ENCODE assay signal across 13 cellular contexts in genomic region chr9:136711219-136711648, GRCh38. TPM values are rescaled to one million over a fixed set of nuclear protein-coding genes. Genes with fewer than 3 reads are reported as not detected.
A peak's percentile ranks its signal among the peaks of the same experiment; 100 is the strongest.
DNase-seq lines count a peak whose midpoint lies in the region; ATAC-seq, FAIRE-seq and TF ChIP-seq lines count a peak whose summit lies in the region.
"Not testable (repeated sequence)": the region's sequence is repeated elsewhere in the genome, so short reads cannot be mapped to it uniquely, and the experiment has no call there.
"Had no signal": no experiment of that assay in that cellular context is flagged by ENCODE, and none has a peak within 500 bp of the region (broad histone marks: within the 10 kb centered on the region; RNA-seq: fewer than 3 reads in every experiment).

No MANE protein-coding gene starts in this region.

- H3K9me2 ChIP-seq in GM23248 (ENCODE audit: insufficient read depth) = not testable (repeated sequence)

- not testable (repeated sequence) for H4K20me1 ChIP-seq in GM23248 (ENCODE audit: insufficient read depth)

- not testable (repeated sequence) for H3K27ac Mint-ChIP-seq in activated T-helper 17 cell treated with anti-CD3 and anti-CD28 coated beads, Interleukin-2, amount 50 U/mL, for 72 hours; central memory CD8-positive, alpha-beta T cell (ENCODE audit: low read depth); glutamatergic neuron (ENCODE audit: unreplicated experiment)
- H3K27ac Mint-ChIP-seq in naive thymus-derived CD4-positive, alpha-beta T cell = peak overlapping the region in 1 of 9 donors; percentile 62

- not testable (repeated sequence) for FAIRE-seq in small intestine (lab: Jason Lieb, UNC)

- not testable (repeated sequence) for H3K9me3 ChIP-seq in GM23248 (ENCODE audit: low read depth); naive thymus-derived CD4-positive, alpha-beta T cell (ENCODE audit: control insufficient read depth in 2 of 3, low read length in 3 of 3); small intestine (ENCODE audit: control insufficient read depth, low read depth)

- H3K4me1 Mint-ChIP-seq in activated T-helper 17 cell treated with anti-CD3 and anti-CD28 coated beads, Interleukin-2, amount 50 U/mL, for 72 hours; central memory CD8-positive, alpha-beta T cell; glutamatergic neuron (ENCODE audit: low read depth, unreplicated experiment); naive thymus-derived CD4-positive, alpha-beta T cell: not testable (repeated sequence)

- peak overlapping the region; percentile 44 for H3K4me3 Mint-ChIP-seq in activated T-helper 17 cell treated with anti-CD3 and anti-CD28 coated beads, Interleukin-2, amount 50 U/mL, for 72 hours
- peak overlapping the region; percentile 71 for H3K4me3 Mint-ChIP-seq in central memory CD8-positive, alpha-beta T cell
- peak overlapping the region; percentile 89 for H3K4me3 Mint-ChIP-seq in glutamatergic neuron (ENCODE audit: unreplicated experiment)
- H3K4me3 Mint-ChIP-seq in naive thymus-derived CD4-positive, alpha-beta T cell = peak overlapping the region in 8 of 10 donors; percentile 56 to 84 (median 70)

- H2AFZ ChIP-seq in GM23248 = not testable (repeated sequence)

- H3K4me1 ChIP-seq in GM23248 (ENCODE audit: insufficient read depth); naive thymus-derived CD4-positive, alpha-beta T cell (ENCODE audit: control insufficient read depth in 2 of 2, insufficient read depth in 2 of 2, low read length in 2 of 2); small intestine (ENCODE audit: control insufficient read depth in 2 of 2, insufficient read depth in 1 of 2, low read depth in 1 of 2, low read length in 1 of 2): not testable (repeated sequence)

- ATAC-seq in activated T-helper 17 cell treated with anti-CD3 and anti-CD28 coated beads, Interleukin-2, amount 50 U/mL, for 72 hours (replicated peaks); central memory CD8-positive, alpha-beta T cell (replicated peaks; ENCODE audit: extremely low read depth, poor library complexity, severe bottlenecking); naive thymus-derived CD4-positive, alpha-beta T cell: not testable (repeated sequence)

- not testable (repeated sequence) for H3K27ac ChIP-seq in GM23248; naive thymus-derived CD4-positive, alpha-beta T cell (ENCODE audit: low read depth, low read length); small intestine (ENCODE audit: low read depth in 1 of 2, low read length in 1 of 2)

- not testable (repeated sequence) for H3K9me3 Mint-ChIP-seq in activated T-helper 17 cell treated with anti-CD3 and anti-CD28 coated beads, Interleukin-2, amount 50 U/mL, for 72 hours; central memory CD8-positive, alpha-beta T cell; glutamatergic neuron (ENCODE audit: unreplicated experiment); naive thymus-derived CD4-positive, alpha-beta T cell

- CTCF ChIA-PET in naive thymus-derived CD4-positive, alpha-beta T cell (lab: Charles Lee) = not testable (repeated sequence)

- H3F3A ChIP-seq in GM23248 (ENCODE audit: insufficient read depth) = 0 out of 2 replicates have a peak, but pooled peaks cover 14% of the 10 kb centered on the region

- not testable (repeated sequence) for H3K36me3 Mint-ChIP-seq in activated T-helper 17 cell treated with anti-CD3 and anti-CD28 coated beads, Interleukin-2, amount 50 U/mL, for 72 hours (ENCODE audit: low read depth); central memory CD8-positive, alpha-beta T cell (ENCODE audit: insufficient read depth); glutamatergic neuron (ENCODE audit: unreplicated experiment); naive thymus-derived CD4-positive, alpha-beta T cell

- in situ Hi-C loops in ACHN (cut with HindIII; ENCODE audit: low pct_ligation_motif_present, low pct_unique_long_range_greater_than_20kb, low sequenced_read_pairs); GM23248 (cut with MboI): not testable (repeated sequence)

- DNase-seq in ACHN = peak; percentile 33
- peak; percentile 76 for DNase-seq in GM23248
- peak; percentile 20 for DNase-seq in OCI-M1 (lab: John Stamatoyannopoulos, UW)
- not testable (repeated sequence) for DNase-seq in central memory CD8-positive, alpha-beta T cell (ENCODE audit: low spot score in 2 of 2); glutamatergic neuron; naive thymus-derived CD4-positive, alpha-beta T cell
- peak; percentile 56 for DNase-seq in small intestine

- not testable (repeated sequence) for H3K27me3 ChIP-seq in GM23248 (replicated peaks; ENCODE audit: insufficient read depth); naive thymus-derived CD4-positive, alpha-beta T cell (ENCODE audit: control insufficient read depth in 2 of 2, insufficient read depth in 2 of 2, low read length in 2 of 2); small intestine (ENCODE audit: control insufficient read depth in 2 of 2, insufficient read depth in 2 of 2, low read length in 2 of 2)

- H3K4me3 ChIP-seq in GM23248; naive thymus-derived CD4-positive, alpha-beta T cell (ENCODE audit: low read length); small intestine (ENCODE audit: low read depth in 1 of 2, low read length in 2 of 2): not testable (repeated sequence)

- H3K9ac ChIP-seq in GM23248 = not testable (repeated sequence)

- not testable (repeated sequence) for H3K4me2 ChIP-seq in GM23248 (ENCODE audit: unreplicated experiment)

- intact Hi-C loops in naive thymus-derived CD4-positive, alpha-beta T cell (cut with micrococcal nuclease) = not testable (repeated sequence)

- H3K27me3 Mint-ChIP-seq in activated T-helper 17 cell treated with anti-CD3 and anti-CD28 coated beads, Interleukin-2, amount 50 U/mL, for 72 hours = peaks cover 16% of the 10 kb centered on the region
- peaks cover 53% of the 10 kb centered on the region for H3K27me3 Mint-ChIP-seq in central memory CD8-positive, alpha-beta T cell
- H3K27me3 Mint-ChIP-seq in glutamatergic neuron (ENCODE audit: unreplicated experiment) = not testable (repeated sequence)
- H3K27me3 Mint-ChIP-seq in naive thymus-derived CD4-positive, alpha-beta T cell = peaks cover 22 to 46% (median 35%) of the 10 kb centered on the region in 5 donors

- not testable (repeated sequence) for H3K79me2 ChIP-seq in GM23248 (ENCODE audit: insufficient read depth)

- not testable (repeated sequence) for TF ChIP-seq CTCF in glutamatergic neuron (IDR thresholded peaks at IDR 0.05; ENCODE audit: partially characterized antibody, unreplicated experiment)

- 7 to 12% methylated on average over 4 of the region's 4 CpGs for WGBS in GM23248 (ENCODE audit: low coverage in 1 of 2, low lambda C conversion rate in 2 of 2, missing lambda C conversion rate in 2 of 2), 2 experiments
- 4 to 34% (median 29%) methylated on average over 4 of the region's 4 CpGs for WGBS in small intestine, 3 donors

- POLR2A ChIA-PET in naive thymus-derived CD4-positive, alpha-beta T cell (lab: Charles Lee) = not testable (repeated sequence)

- H3K36me3 ChIP-seq in GM23248 (ENCODE audit: low read depth); naive thymus-derived CD4-positive, alpha-beta T cell (ENCODE audit: control insufficient read depth in 2 of 3, insufficient read depth in 3 of 3, low read length in 3 of 3); small intestine (ENCODE audit: control insufficient read depth in 2 of 2, insufficient read depth in 2 of 2, low read length in 2 of 2): not testable (repeated sequence)

RNA-seq across cellular contexts. Expression of gene DIPK1B, which starts 1.1 kb away (rescaled TPM):
- total RNA-seq in GM23248 (2014; rRNA removed; shearing (Covaris generic)) = not detected in 2 replicates
- 0.15 TPM in 1 of 2 replicates, not detected in the other for polyA plus RNA-seq in GM23248 (2016; fragmentation: Nextera tagmentation; extraction: Ambion mirVana)
- not detected for total RNA-seq in activated T-helper 17 cell treated with anti-CD3 and anti-CD28 coated beads, Interleukin-2, amount 50 U/mL, for 72 hours
- 71.3 TPM for total RNA-seq in glutamatergic neuron (ENCODE audit: unreplicated experiment)
- total RNA-seq in naive thymus-derived CD4-positive, alpha-beta T cell = 1 to 10 TPM in 1 of 5 experiments, under 1 TPM in 2, not detected in 2; 0.46 to 1.6 (median 0.56) TPM
- polyA plus RNA-seq in naive thymus-derived CD4-positive, alpha-beta T cell = under 1 TPM; 0.11 to 0.31 TPM
- 10 to 100 TPM in 1 of 3 donors, 1 to 10 TPM in 1, under 1 TPM in 1; 0.22 to 12.1 (median 1.1) TPM for polyA plus RNA-seq in small intestine
- total RNA-seq: SJSA1 had no signal

RNA-seq across cellular contexts. Expression of gene AGPAT2, which starts 24.0 kb away (rescaled TPM):
- 50.8 and 58.3 TPM in 2 replicates for total RNA-seq in GM23248 (2014; rRNA removed; shearing (Covaris generic))
- polyA plus RNA-seq in GM23248 (2016; fragmentation: Nextera tagmentation; extraction: Ambion mirVana) = 68.7 and 80.3 TPM in 2 replicates
- 10 to 100 TPM; 14.6 to 15.6 TPM for total RNA-seq in activated T-helper 17 cell treated with anti-CD3 and anti-CD28 coated beads, Interleukin-2, amount 50 U/mL, for 72 hours
- 72.8 TPM for total RNA-seq in glutamatergic neuron (ENCODE audit: unreplicated experiment)
- 10 to 100 TPM in 2 of 5 experiments, 1 to 10 TPM in 3; 2.3 to 20.6 (median 8.5) TPM for total RNA-seq in naive thymus-derived CD4-positive, alpha-beta T cell
- 10 to 100 TPM; 12.0 to 13.1 TPM for polyA plus RNA-seq in naive thymus-derived CD4-positive, alpha-beta T cell
- 100 to 1,000 TPM; 257 to 653 (median 468) TPM for polyA plus RNA-seq in small intestine

RNA-seq across cellular contexts. Expression of gene LCN10, which starts 31.5 kb away (rescaled TPM):
- not detected in 2 replicates for total RNA-seq in GM23248 (2014; rRNA removed; shearing (Covaris generic))
- polyA plus RNA-seq in GM23248 (2016; fragmentation: Nextera tagmentation; extraction: Ambion mirVana) (not detected in 2 replicates), small intestine (1 to 10 TPM in 2 of 3 donors, not detected in 1; 1.1 to 8.4 TPM)
- 1 to 10 TPM; 1.0 to 1.8 TPM for total RNA-seq in activated T-helper 17 cell treated with anti-CD3 and anti-CD28 coated beads, Interleukin-2, amount 50 U/mL, for 72 hours
- not detected for total RNA-seq in glutamatergic neuron (ENCODE audit: unreplicated experiment)
- total RNA-seq in naive thymus-derived CD4-positive, alpha-beta T cell = 1 to 10 TPM in 3 of 5 experiments, under 1 TPM in 1, not detected in 1; 0.34 to 3.2 (median 1.2) TPM
- polyA plus RNA-seq in naive thymus-derived CD4-positive, alpha-beta T cell = 1 to 10 TPM in 1 of 2 donors, under 1 TPM in 1; 0.45 to 1.1 TPM
- total RNA-seq: SJSA1 had no signal
- polyA plus RNA-seq: AG04450 had no signal

RNA-seq across cellular contexts. Expression of gene LCN6, which starts 37.1 kb away (rescaled TPM):
- total RNA-seq in GM23248 (2014; rRNA removed; shearing (Covaris generic)) = not detected in 2 replicates
- polyA plus RNA-seq in GM23248 (2016; fragmentation: Nextera tagmentation; extraction: Ambion mirVana) = not detected in 2 replicates
- not detected for total RNA-seq in activated T-helper 17 cell treated with anti-CD3 and anti-CD28 coated beads, Interleukin-2, amount 50 U/mL, for 72 hours
- not detected for total RNA-seq in glutamatergic neuron (ENCODE audit: unreplicated experiment)
- total RNA-seq in naive thymus-derived CD4-positive, alpha-beta T cell = not detected
- not detected for polyA plus RNA-seq in naive thymus-derived CD4-positive, alpha-beta T cell
- 10 to 100 TPM in 1 of 3 donors, 1 to 10 TPM in 1, not detected in 1; 2.2 to 21.5 TPM for polyA plus RNA-seq in small intestine
- total RNA-seq: left lobe of liver, SJSA1 had no signal
- polyA plus RNA-seq: AG04450 had no signal

RNA-seq across cellular contexts. Expression of gene LCN8, which starts 46.8 kb away (rescaled TPM):
- not detected in 2 replicates for total RNA-seq in GM23248 (2014; rRNA removed; shearing (Covaris generic))
- polyA plus RNA-seq in GM23248 (2016; fragmentation: Nextera tagmentation; extraction: Ambion mirVana) (not detected in 2 replicates), small intestine (not detected)
- not detected for total RNA-seq in activated T-helper 17 cell treated with anti-CD3 and anti-CD28 coated beads, Interleukin-2, amount 50 U/mL, for 72 hours
- total RNA-seq in glutamatergic neuron (ENCODE audit: unreplicated experiment) = not detected
- total RNA-seq in naive thymus-derived CD4-positive, alpha-beta T cell = under 1 TPM in 1 of 5 experiments, not detected in 4; 0.83 TPM
- not detected for polyA plus RNA-seq in naive thymus-derived CD4-positive, alpha-beta T cell
- total RNA-seq: breast epithelium, left lobe of liver, SJSA1, upper lobe of right lung had no signal
- polyA plus RNA-seq: AG04450 had no signal

Comparison
In these comparisons a context has a peak if more than half of its experiments do, and no peak if none do; other contexts are left out.
1. RNA of gene DIPK1B, which starts 1.1 kb away (total RNA-seq): 71.3 TPM in glutamatergic neuron (single experiment); 0.46 to 1.6 TPM in naive thymus-derived CD4-positive, alpha-beta T cell, not detected in GM23248 and not detected in activated T-helper 17 cell treated with anti-CD3 and anti-CD28 coated beads, Interleukin-2, amount 50 U/mL, for 72 hours; every median in the first group is over 10 times any median in the second.
2. Peak in every context shown above with its lines, with median percentiles within 50 percentile points of each other: H3K4me3 Mint-ChIP-seq.